ENCODE assay signal across 9 cellular contexts in genomic region chr10:24900888-24901685, GRCh38. TPM values are rescaled to one million over a fixed set of nuclear protein-coding genes. Genes with fewer than 3 reads are reported as not detected.
DNase-seq lines count a peak whose midpoint lies in the region; ATAC-seq and TF ChIP-seq lines count a peak whose summit lies in the region.
"Had no signal": no experiment of that assay in that cellular context is flagged by ENCODE, and none has a peak within 500 bp of the region (broad histone marks: within the 10 kb centered on the region; RNA-seq: fewer than 3 reads in every experiment).

No MANE protein-coding gene starts in this region.

- H3K27ac Mint-ChIP-seq in glutamatergic neuron (ENCODE audit: unreplicated experiment): no peak overlapping the region

- H3K27ac ChIP-seq in Peyer's patch: peak overlapping the region; percentile 61 to 88 (median 70)

- DNase-seq in Peyer's patch (no peak), left colon (no peak), HuH-7 (ENCODE audit: low spot score) (no peak), GOT3 (lab: John Stamatoyannopoulos, UW) (no peak), glutamatergic neuron (no peak), NCI-H1105 treated with DMSO at 0.1 percent for 48 hours (lab: John Stamatoyannopoulos, UW) (no peak)
- DNase-seq: upper lobe of left lung had no signal

- peaks cover 7% of the 10 kb centered on the region for H3K36me3 Mint-ChIP-seq in glutamatergic neuron (ENCODE audit: unreplicated experiment)

- no peak for TF ChIP-seq CTCF in Peyer's patch (IDR thresholded peaks at IDR 0.05)
- TF ChIP-seq CTCF in glutamatergic neuron (IDR thresholded peaks at IDR 0.05; ENCODE audit: partially characterized antibody, unreplicated experiment): no peak

- intact Hi-C loops in left colon (cut with DNase I, micrococcal nuclease): no loop called here

- H3K4me1 Mint-ChIP-seq in glutamatergic neuron (ENCODE audit: low read depth, unreplicated experiment): no peaks in the 10 kb centered on the region

- H3K4me3 ChIP-seq in Peyer's patch: no peak overlapping the region
- H3K4me3 ChIP-seq: upper lobe of left lung had no signal

- H3K9me3 Mint-ChIP-seq in glutamatergic neuron (ENCODE audit: unreplicated experiment): no peaks in the 10 kb centered on the region

- ATAC-seq in GM18909 (IDR thresholded peaks at IDR 0.05; ENCODE audit: poor library complexity, unreplicated experiment): peak; percentile 76
- peak; percentile 85 for ATAC-seq in HG02798 (IDR thresholded peaks at IDR 0.05; ENCODE audit: poor library complexity, unreplicated experiment)
- peak; percentile 14 for ATAC-seq in left colon

- no peak for TF ChIP-seq POLR2A in Peyer's patch (IDR thresholded peaks at IDR 0.05)

- no peaks in the 10 kb centered on the region for H3K36me3 ChIP-seq in Peyer's patch
- H3K36me3 ChIP-seq: upper lobe of left lung had no signal

- H3K4me3 Mint-ChIP-seq in glutamatergic neuron (ENCODE audit: unreplicated experiment): no peak overlapping the region

- peaks cover 4% of the 10 kb centered on the region for H3K27me3 Mint-ChIP-seq in glutamatergic neuron (ENCODE audit: unreplicated experiment)

- H3K9me3 ChIP-seq in Peyer's patch: no peaks in the 10 kb centered on the region
- H3K9me3 ChIP-seq: upper lobe of left lung had no signal

- no peaks in the 10 kb centered on the region for H3K27me3 ChIP-seq in Peyer's patch
- H3K27me3 ChIP-seq: upper lobe of left lung had no signal

- peaks cover 0 to 23% (median 5%) of the 10 kb centered on the region in 4 donors for H3K4me1 ChIP-seq in Peyer's patch

RNA-seq across cellular contexts. Expression of gene PRTFDC1, which starts 51.3 kb away (rescaled TPM):
- total RNA-seq in Peyer's patch (10 to 100 TPM in 2 of 4 donors, 1 to 10 TPM in 2; 3.4 to 20.6 (median 13.9) TPM), left colon (1 to 10 TPM; 6.2 to 6.6 TPM), glutamatergic neuron (ENCODE audit: unreplicated experiment) (14.4 TPM)

Comparison
In these comparisons a context has a peak if more than half of its experiments do, and no peak if none do; other contexts are left out.
1. ATAC-seq: peak in every context shown above with its lines; median percentile 85 in HG02798; 76 in GM18909; 14 in left colon.